11 cellular contexts compared by ENCODE assay signal in genomic region chr4:122632396-122633143, GRCh38. TPM values are rescaled to one million over a fixed set of nuclear protein-coding genes. Genes with fewer than 3 reads are reported as not detected.
DNase-seq lines count a peak whose midpoint lies in the region; ATAC-seq and TF ChIP-seq lines count a peak whose summit lies in the region.
"Had no signal": no experiment of that assay in that cellular context is flagged by ENCODE, and none has a peak within 500 bp of the region (broad histone marks: within the 10 kb centered on the region; RNA-seq: fewer than 3 reads in every experiment).

No MANE protein-coding gene starts in this region.

- TF ChIP-seq EP300 in stomach (IDR thresholded peaks at IDR 0.05), result no peak

- H3K4me1 ChIP-seq in stomach, result no peaks in the 10 kb centered on the region

- POLR2A ChIA-PET in BJ (lab: Charles Lee), result no interaction called here

- TF ChIP-seq CTCF in BJ (IDR thresholded peaks at IDR 0.05; ENCODE audit: insufficient read depth, low read depth, low read length), result no peak
- TF ChIP-seq CTCF in stomach (IDR thresholded peaks at IDR 0.05), result no peak

- CTCF ChIA-PET in BJ (lab: Yijun Ruan, JAX), result interaction anchor here (1.4 to 2.1 kb wide), 2 partner anchors 16 to 84 kb away, joined by 3 to 5 read pairs; no protein-coding TSS in a partner anchor

- TF ChIP-seq POLR2A in stomach (IDR thresholded peaks at IDR 0.05), result no peak

- no peaks in the 10 kb centered on the region for H3K27me3 ChIP-seq in BJ (ENCODE audit: control insufficient read depth, insufficient read depth, low read length)
- no peaks in the 10 kb centered on the region for H3K27me3 ChIP-seq in stomach

- no peak overlapping the region for H3K4me3 ChIP-seq in BJ (ENCODE audit: low read depth, low read length)
- H3K4me3 ChIP-seq in stomach, result no peak overlapping the region
- H3K4me3 ChIP-seq: GM23338 had no signal

- H3K9me3 ChIP-seq in stomach, result no peaks in the 10 kb centered on the region

- ATAC-seq in GM18868 (IDR thresholded peaks at IDR 0.05; ENCODE audit: unreplicated experiment) (peak; percentile 72), HG02884 (IDR thresholded peaks at IDR 0.05; ENCODE audit: unreplicated experiment) (peak; percentile 79)
- ATAC-seq: GM23338 had no signal

- H3K27ac ChIP-seq in stomach, result no peak overlapping the region

- DNase-seq in BJ (ENCODE audit: low read depth) (peak; percentile 29), NCI-H748 treated with DMSO at 0.1 percent for 48 hours (lab: John Stamatoyannopoulos, UW) (peak; percentile 23), DMS 273 (lab: John Stamatoyannopoulos, UW; ENCODE audit: unreplicated experiment) (no peak), iPS-NIHi7 (ENCODE audit: extremely low spot score) (no peak), NOMO-1 treated with dmso at 0.1 percent for 144 hours (lab: John Stamatoyannopoulos, UW; ENCODE audit: unreplicated experiment) (no peak), stomach (no peak)
- DNase-seq: foreskin melanocyte had no signal

- H3K36me3 ChIP-seq in BJ (ENCODE audit: control insufficient read depth, insufficient read depth, low read length) (no peaks in the 10 kb centered on the region), stomach (no peaks in the 10 kb centered on the region)

- 55 to 70% (median 61%) methylated on average over 7 of the region's 7 CpGs for WGBS in stomach, 5 donors

- intact Hi-C loops in stomach (cut with DNase I; ENCODE audit: low total_unique reads), result no loop called here

RNA-seq across cellular contexts. Expression of gene IL21, which starts 11.7 kb away (rescaled TPM):
- polyA plus RNA-seq in BJ (2011; rRNA removed) (not detected in 2 replicates), stomach (not detected)
- not detected in 2 replicates for polyA minus RNA-seq in BJ (2011; rRNA and poly(A)+ RNA removed)
- total RNA-seq in stomach, result not detected
- total RNA-seq: GM23338 had no signal
- polyA plus RNA-seq: GM23338, neural cell had no signal

Comparison
In these comparisons a context has a peak if more than half of its experiments do, and no peak if none do; other contexts are left out.
1. DNase-seq: peak in BJ (single experiment) and NCI-H748 treated with DMSO at 0.1 percent for 48 hours (single experiment); none in DMS 273 (single experiment), iPS-NIHi7 (single experiment), NOMO-1 treated with dmso at 0.1 percent for 144 hours (single experiment) and stomach (single experiment).